13 cellular contexts compared by ENCODE assay signal in genomic region chr6:99152345-99152643, GRCh38.
"Had no signal": no experiment of that assay in that cellular context is flagged by ENCODE, and none has a peak within 500 bp of the region (broad histone marks: within the 10 kb centered on the region; RNA-seq: fewer than 3 reads in every experiment).

No MANE protein-coding gene starts in this region.

- H3K27ac Mint-ChIP-seq: activated naive CD4-positive, alpha-beta T cell treated with anti-CD3 and anti-CD28 coated beads, Interleukin-2, amount 10 ng/mL, durations not matched to agents 7 days and 5 days; activated naive CD8-positive, alpha-beta T cell treated with anti-CD3 and anti-CD28 coated beads, Interleukin-2, amount 50 U/mL, for 24 hours; activated T-cell treated with anti-CD3 and anti-CD28 coated beads, Interleukin-2, amount 50 U/mL, for 72 hours; naive thymus-derived CD8-positive, alpha-beta T cell; neural progenitor cell; stimulated activated naive B cell treated with anti-CD40 and anti-IgM and Interleukin-4, amounts not matched to agents 10 μg/mL and 1 μg/mL and 100 μg/mL, for 72 hours had no signal

- H3K4me1 ChIP-seq: gastroesophageal sphincter, left ventricle myocardium inferior, transverse colon had no signal

- H3K9me3 Mint-ChIP-seq: activated naive CD4-positive, alpha-beta T cell treated with anti-CD3 and anti-CD28 coated beads, Interleukin-2, amount 10 ng/mL, durations not matched to agents 7 days and 5 days; activated naive CD8-positive, alpha-beta T cell treated with anti-CD3 and anti-CD28 coated beads, Interleukin-2, amount 50 U/mL, for 24 hours; activated T-cell treated with anti-CD3 and anti-CD28 coated beads, Interleukin-2, amount 50 U/mL, for 72 hours; naive thymus-derived CD8-positive, alpha-beta T cell; neural progenitor cell; stimulated activated naive B cell treated with anti-CD40 and anti-IgM and Interleukin-4, amounts not matched to agents 10 μg/mL and 1 μg/mL and 100 μg/mL, for 72 hours had no signal

- DNase-seq: activated effector memory CD4-positive, alpha-beta T cell treated with Interleukin-2 at 50 U/mL for 16 hours; stimulated activated naive B cell treated with anti-CD40 and anti-IgM and Interleukin-4, amounts not matched to agents 10 μg/mL and 1 μg/mL and 100 μg/mL, for 72 hours had no signal

- H3K4me3 Mint-ChIP-seq: activated naive CD4-positive, alpha-beta T cell treated with anti-CD3 and anti-CD28 coated beads, Interleukin-2, amount 10 ng/mL, durations not matched to agents 7 days and 5 days; activated naive CD8-positive, alpha-beta T cell treated with anti-CD3 and anti-CD28 coated beads, Interleukin-2, amount 50 U/mL, for 24 hours; activated T-cell treated with anti-CD3 and anti-CD28 coated beads, Interleukin-2, amount 50 U/mL, for 72 hours; naive thymus-derived CD8-positive, alpha-beta T cell; neural progenitor cell; stimulated activated naive B cell treated with anti-CD40 and anti-IgM and Interleukin-4, amounts not matched to agents 10 μg/mL and 1 μg/mL and 100 μg/mL, for 72 hours had no signal

- H3K27ac ChIP-seq: cardiac muscle cell, epithelial cell of prostate, gastroesophageal sphincter, left ventricle myocardium inferior, neural progenitor cell, transverse colon had no signal

- H3K36me3 Mint-ChIP-seq: activated naive CD4-positive, alpha-beta T cell treated with anti-CD3 and anti-CD28 coated beads, Interleukin-2, amount 10 ng/mL, durations not matched to agents 7 days and 5 days; naive thymus-derived CD8-positive, alpha-beta T cell; neural progenitor cell; stimulated activated naive B cell treated with anti-CD40 and anti-IgM and Interleukin-4, amounts not matched to agents 10 μg/mL and 1 μg/mL and 100 μg/mL, for 72 hours had no signal

- H2AFZ ChIP-seq: neural progenitor cell had no signal

- H3K36me3 ChIP-seq: cardiac muscle cell, gastroesophageal sphincter, left ventricle myocardium inferior, neural progenitor cell, transverse colon had no signal

- H3K27me3 ChIP-seq: cardiac muscle cell, gastroesophageal sphincter, neural progenitor cell, transverse colon had no signal

- ATAC-seq: gastroesophageal sphincter; naive thymus-derived CD8-positive, alpha-beta T cell; sciatic nerve had no signal

- H3K4me1 Mint-ChIP-seq: activated naive CD4-positive, alpha-beta T cell treated with anti-CD3 and anti-CD28 coated beads, Interleukin-2, amount 10 ng/mL, durations not matched to agents 7 days and 5 days; activated naive CD8-positive, alpha-beta T cell treated with anti-CD3 and anti-CD28 coated beads, Interleukin-2, amount 50 U/mL, for 24 hours; stimulated activated naive B cell treated with anti-CD40 and anti-IgM and Interleukin-4, amounts not matched to agents 10 μg/mL and 1 μg/mL and 100 μg/mL, for 72 hours had no signal

- H3K4me3 ChIP-seq: cardiac muscle cell, gastroesophageal sphincter, left ventricle myocardium inferior, neural progenitor cell, transverse colon had no signal

- H3K9ac ChIP-seq: neural progenitor cell had no signal

- H3K4me2 ChIP-seq: neural progenitor cell had no signal

- H3K9me3 ChIP-seq: gastroesophageal sphincter, left ventricle myocardium inferior, transverse colon had no signal
